ENCODE assay signal across 26 cellular contexts in genomic region chr4:1017211-1017610, GRCh38. TPM values are rescaled to one million over a fixed set of nuclear protein-coding genes. Genes with fewer than 3 reads are reported as not detected.
"Had no signal": no experiment of that assay in that cellular context is flagged by ENCODE, and none has a peak within 500 bp of the region (broad histone marks: within the 10 kb centered on the region; RNA-seq: fewer than 3 reads in every experiment).

No MANE protein-coding gene starts in this region.

- H3K27ac ChIP-seq: coronary artery, epithelial cell of prostate, foreskin keratinocyte, gastroesophageal sphincter, heart left ventricle, hepatocyte, left ventricle myocardium inferior, lower lobe of right lung had no signal

- H3K27me3 ChIP-seq: foreskin keratinocyte, gastroesophageal sphincter, hepatocyte had no signal

- H3K9me3 ChIP-seq: gastroesophageal sphincter, heart left ventricle, left ventricle myocardium inferior, lower lobe of right lung, mucosa of descending colon had no signal

- DNase-seq: dermis blood vessel endothelial cell; dorsolateral prefrontal cortex; effector CD4-positive, alpha-beta T cell; effector memory CD4-positive, alpha-beta T cell; erythroblast; foreskin keratinocyte; heart left ventricle; hypothalamus; immature natural killer cell; islet precursor cell; kidney; kidney glomerular epithelial cell; left colon; left ventricle myocardium inferior; lower lobe of right lung; mesenchymal stem cell; mucosa of descending colon; naive B cell; naive thymus-derived CD8-positive, alpha-beta T cell had no signal

- H3K27ac Mint-ChIP-seq: immature natural killer cell; mesothelial cell of epicardium; naive thymus-derived CD8-positive, alpha-beta T cell had no signal

- H3K9me3 Mint-ChIP-seq: immature natural killer cell; mesothelial cell of epicardium; naive B cell; naive thymus-derived CD8-positive, alpha-beta T cell had no signal

- H3K27me3 Mint-ChIP-seq: naive B cell; naive thymus-derived CD8-positive, alpha-beta T cell had no signal

- H3K36me3 Mint-ChIP-seq: immature natural killer cell; mesothelial cell of epicardium; naive B cell; naive thymus-derived CD8-positive, alpha-beta T cell had no signal

- H3K36me3 ChIP-seq: gastroesophageal sphincter, heart left ventricle, left ventricle myocardium inferior, lower lobe of right lung had no signal

- H3K4me3 ChIP-seq: coronary artery, dorsolateral prefrontal cortex, gastroesophageal sphincter, heart left ventricle, hepatocyte, left ventricle myocardium inferior, lower lobe of right lung, mucosa of descending colon had no signal

- H3K4me3 Mint-ChIP-seq: immature natural killer cell; mesothelial cell of epicardium; naive thymus-derived CD8-positive, alpha-beta T cell had no signal

- H3K4me1 Mint-ChIP-seq: immature natural killer cell had no signal

- ATAC-seq: esophagus mucosa; foreskin keratinocyte; gastroesophageal sphincter; heart left ventricle; left colon; left lobe of liver; lower lobe of right lung; mucosa of descending colon; naive thymus-derived CD8-positive, alpha-beta T cell had no signal

- H3K4me2 ChIP-seq: hepatocyte had no signal

- H3K4me1 ChIP-seq: foreskin keratinocyte had no signal

RNA-seq across cellular contexts. Expression of gene SLC26A1, which starts 24.0 kb away (rescaled TPM):
- total RNA-seq: dermis blood vessel endothelial cell, esophagus mucosa, foreskin keratinocyte, gastroesophageal sphincter, left ventricle myocardium inferior had no signal
- polyA plus RNA-seq: foreskin keratinocyte had no signal
